Comparison of ENCODE assay signal across 8 cellular contexts in the genomic region with DNA sequence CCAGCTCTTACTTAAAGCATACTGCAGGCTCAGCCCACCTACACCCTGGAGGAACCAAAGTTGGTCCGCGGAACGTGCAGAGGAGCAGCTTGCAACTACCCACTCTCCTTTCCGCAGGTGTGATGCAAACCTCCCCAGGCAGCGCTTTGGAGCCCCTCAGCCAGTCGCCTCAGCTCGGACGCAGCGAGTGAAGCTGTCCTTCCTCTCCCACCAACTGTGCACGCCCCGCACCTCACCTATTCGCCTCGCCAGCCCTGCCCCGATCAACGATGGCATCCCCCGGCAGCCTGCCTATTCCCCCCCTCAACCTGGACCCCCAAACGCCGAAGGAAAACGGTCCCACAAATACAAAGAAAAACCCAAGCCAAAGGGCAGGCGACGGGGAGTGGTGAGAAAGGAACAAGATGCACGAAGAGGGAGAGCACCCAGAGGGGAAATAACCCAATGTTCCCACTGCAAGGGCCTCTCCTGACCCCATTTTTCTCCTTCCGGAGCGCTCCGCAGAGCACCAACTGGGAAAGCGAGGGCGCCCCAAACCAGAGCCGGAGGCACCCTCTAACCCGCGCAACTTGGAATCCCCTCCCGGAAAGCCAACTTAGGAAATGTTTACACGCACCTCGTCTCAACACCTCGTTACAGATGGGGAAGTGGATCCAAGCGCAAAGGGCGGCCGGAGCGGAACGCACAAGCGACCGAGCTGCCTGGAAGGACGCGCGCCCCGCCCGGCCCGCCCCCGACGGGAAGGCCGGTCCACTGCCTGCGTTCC. TPM values are rescaled to one million over a fixed set of nuclear protein-coding genes. Genes with fewer than 3 reads are reported as not detected.
DNase-seq lines count a peak whose midpoint lies in the region; ATAC-seq and TF ChIP-seq lines count a peak whose summit lies in the region.

No MANE protein-coding gene starts in this region.

- TF ChIP-seq CTCF in ascending aorta (IDR thresholded peaks at IDR 0.05) (no peak), hepatocyte (IDR thresholded peaks at IDR 0.05; ENCODE audit: poor library complexity) (no peak)

- H4K20me1 ChIP-seq in hepatocyte (ENCODE audit: insufficient read depth, poor library complexity, severe bottlenecking), result peaks cover 16% of the 10 kb centered on the region

- no peaks in the 10 kb centered on the region for H3K9me3 ChIP-seq in ascending aorta
- no peaks in the 10 kb centered on the region for H3K9me3 ChIP-seq in hepatocyte (ENCODE audit: low read depth)

- intact Hi-C loops in ascending aorta (cut with DNase I), result loop anchor here (5.0 kb wide), 2 partner anchors 346 to 524 kb away; partner anchors contain the start of genes DYNC1LI1 and UBP1

- WGBS in hepatocyte (ENCODE audit: low lambda C conversion rate, missing lambda C conversion rate), result 1% methylated on average over 29 of the region's 51 CpGs

- peak overlapping the region; percentile 93 for H3K4me2 ChIP-seq in hepatocyte

- peak; percentile 11 for ATAC-seq in GM19468 (IDR thresholded peaks at IDR 0.05; ENCODE audit: extremely low read depth, unreplicated experiment)
- ATAC-seq in HG03575 (IDR thresholded peaks at IDR 0.05; ENCODE audit: extremely low read depth, insufficient number of reproducible peaks, low FRiP score, unreplicated experiment), result peak; percentile 21

- H3K4me3 ChIP-seq in ascending aorta, result peak overlapping the region; percentile 68 to 91
- peak overlapping the region; percentile 63 for H3K4me3 ChIP-seq in hepatocyte
- peak overlapping the region; percentile 93 for H3K4me3 ChIP-seq in rectal smooth muscle tissue (ENCODE audit: low read length)

- no peaks in the 10 kb centered on the region for H3K27me3 ChIP-seq in ascending aorta
- H3K27me3 ChIP-seq in hepatocyte, result no peaks in the 10 kb centered on the region
- no peaks in the 10 kb centered on the region for H3K27me3 ChIP-seq in rectal smooth muscle tissue (ENCODE audit: control insufficient read depth, insufficient read depth, low read length)

- peaks cover 0 to 9% of the 10 kb centered on the region in 2 donors for H3K4me1 ChIP-seq in ascending aorta
- H3K4me1 ChIP-seq in hepatocyte (ENCODE audit: insufficient read depth), result peaks cover 5% of the 10 kb centered on the region
- H3K4me1 ChIP-seq in rectal smooth muscle tissue (ENCODE audit: control insufficient read depth, insufficient read depth, low read length), result peaks cover 2% of the 10 kb centered on the region

- H3K27ac ChIP-seq in ascending aorta, result peak overlapping the region; percentile 93 to 96
- peak overlapping the region; percentile 95 for H3K27ac ChIP-seq in hepatocyte
- peak overlapping the region; percentile 97 for H3K27ac ChIP-seq in rectal smooth muscle tissue (ENCODE audit: low read depth, low read length)

- H3K9ac ChIP-seq in rectal smooth muscle tissue (ENCODE audit: low read length), result peak overlapping the region; percentile 97

- peaks cover 50% of the 10 kb centered on the region for H3K79me2 ChIP-seq in hepatocyte

- peaks cover 9 to 17% of the 10 kb centered on the region in 2 donors for H3K36me3 ChIP-seq in ascending aorta
- H3K36me3 ChIP-seq in hepatocyte (replicated peaks; ENCODE audit: insufficient read depth, low read depth), result no peaks in the 10 kb centered on the region
- H3K36me3 ChIP-seq in rectal smooth muscle tissue (ENCODE audit: control insufficient read depth, insufficient read depth, low read length), result peaks cover 16% of the 10 kb centered on the region

- peak; percentile 45 for DNase-seq in COLO668 (lab: John Stamatoyannopoulos, UW; ENCODE audit: unreplicated experiment)
- DNase-seq in T follicular helper cell (ENCODE audit: low read depth), result peak; percentile 18
- DNase-seq in ascending aorta (ENCODE audit: low spot score in 2 of 2), result peak in 1 of 2 donors; percentile 78
- DNase-seq in hepatocyte (ENCODE audit: low spot score), result peak; percentile 62
- DNase-seq in DMS153 (lab: John Stamatoyannopoulos, UW), result no peak

- no peaks in the 10 kb centered on the region for H3K9me2 ChIP-seq in hepatocyte (replicated peaks; ENCODE audit: insufficient read depth)

- peak overlapping the region; percentile 86 for H2AFZ ChIP-seq in hepatocyte

RNA-seq across cellular contexts. Expression of gene GLB1, which starts 0.7 kb away (rescaled TPM):
- total RNA-seq in ascending aorta, result 39.7 TPM
- total RNA-seq in hepatocyte, result 174 and 251 TPM in 2 replicates
- 163 and 176 TPM in 2 replicates for polyA plus RNA-seq in hepatocyte

RNA-seq across cellular contexts. Expression of gene TMPPE, which starts 0.7 kb away (rescaled TPM):
- 7.3 TPM for total RNA-seq in ascending aorta
- 3.3 and 3.7 TPM in 2 replicates for total RNA-seq in hepatocyte
- polyA plus RNA-seq in hepatocyte, result 1.1 and 1.4 TPM in 2 replicates

RNA-seq across cellular contexts. Expression of gene CRTAP, which starts 17.5 kb away (rescaled TPM):
- 300 TPM for total RNA-seq in ascending aorta
- 178 and 201 TPM in 2 replicates for total RNA-seq in hepatocyte
- 125 and 127 TPM in 2 replicates for polyA plus RNA-seq in hepatocyte
